8 cellular contexts compared by ENCODE assay signal in genomic region chr6:137823826-137824501, GRCh38. TPM values are rescaled to one million over a fixed set of nuclear protein-coding genes. Genes with fewer than 3 reads are reported as not detected.
A peak's percentile ranks its signal among the peaks of the same experiment; 100 is the strongest.
DNase-seq lines count a peak whose midpoint lies in the region; ATAC-seq, FAIRE-seq and TF ChIP-seq lines count a peak whose summit lies in the region.

No MANE protein-coding gene starts in this region.

- H3K36me3 ChIP-seq in small intestine (ENCODE audit: control insufficient read depth in 2 of 2, insufficient read depth in 2 of 2, low read length in 2 of 2) (no peaks in the 10 kb centered on the region), H7 (replicated peaks; ENCODE audit: control insufficient read depth, insufficient read depth, low read length) (no peaks in the 10 kb centered on the region)

- H3K4me1 Mint-ChIP-seq in activated T-helper 17 cell treated with anti-CD3 and anti-CD28 coated beads, Interleukin-2, amount 50 U/mL, for 72 hours = peaks cover 63% of the 10 kb centered on the region

- FAIRE-seq in D721Med (lab: Jason Lieb, UNC) (peak; percentile 97), small intestine (lab: Jason Lieb, UNC) (no peak)

- H3K4me3 ChIP-seq in small intestine (ENCODE audit: low read depth in 1 of 2, low read length in 2 of 2) (no peak overlapping the region), H7 (ENCODE audit: insufficient read depth, low read depth, low read length) (no peak overlapping the region)

- H3K9me3 ChIP-seq in small intestine (ENCODE audit: control insufficient read depth, low read depth) = no peaks in the 10 kb centered on the region

- DNase-seq in D721Med (ENCODE audit: insufficient read length, low spot score) (peak; percentile 22), NCI-H748 treated with DMSO at 0.1 percent for 48 hours (lab: John Stamatoyannopoulos, UW) (peak; percentile 83), globus pallidus (ENCODE audit: low spot score) (peak; percentile 38), small intestine (peak; percentile 52), HK-2 (ENCODE audit: unreplicated experiment) (no peak), H7 (no peak), HT-29 (ENCODE audit: low spot score) (no peak)

- no peak for TF ChIP-seq CTCF in D721Med (IDR thresholded peaks at IDR 0.05; ENCODE audit: insufficient read depth, missing control alignments)

- peak overlapping the region; percentile 95 for H3K27ac Mint-ChIP-seq in activated T-helper 17 cell treated with anti-CD3 and anti-CD28 coated beads, Interleukin-2, amount 50 U/mL, for 72 hours

- 33 to 36% (median 34%) methylated on average over 10 of the region's 10 CpGs for WGBS in small intestine, 3 donors

- no peaks in the 10 kb centered on the region for H3K27me3 ChIP-seq in small intestine (ENCODE audit: control insufficient read depth in 2 of 2, insufficient read depth in 2 of 2, low read length in 2 of 2)
- H3K27me3 ChIP-seq in H7 (ENCODE audit: control insufficient read depth, insufficient read depth, low read length) = no peaks in the 10 kb centered on the region

- peak overlapping the region; percentile 80 for H3K4me3 Mint-ChIP-seq in activated T-helper 17 cell treated with anti-CD3 and anti-CD28 coated beads, Interleukin-2, amount 50 U/mL, for 72 hours

- peak overlapping the region; percentile 30 to 58 for H3K27ac ChIP-seq in small intestine (ENCODE audit: low read depth in 1 of 2, low read length in 1 of 2)

- peak; percentile 64 for ATAC-seq in activated T-helper 17 cell treated with anti-CD3 and anti-CD28 coated beads, Interleukin-2, amount 50 U/mL, for 72 hours (replicated peaks)

- H3K9me3 Mint-ChIP-seq in activated T-helper 17 cell treated with anti-CD3 and anti-CD28 coated beads, Interleukin-2, amount 50 U/mL, for 72 hours = no peaks in the 10 kb centered on the region

- H3K36me3 Mint-ChIP-seq in activated T-helper 17 cell treated with anti-CD3 and anti-CD28 coated beads, Interleukin-2, amount 50 U/mL, for 72 hours (ENCODE audit: low read depth) = peaks cover 12% of the 10 kb centered on the region

- no peaks in the 10 kb centered on the region for H3K27me3 Mint-ChIP-seq in activated T-helper 17 cell treated with anti-CD3 and anti-CD28 coated beads, Interleukin-2, amount 50 U/mL, for 72 hours

- no peaks in the 10 kb centered on the region for H3K4me1 ChIP-seq in small intestine (ENCODE audit: control insufficient read depth in 2 of 2, insufficient read depth in 1 of 2, low read depth in 1 of 2, low read length in 1 of 2)

RNA-seq across cellular contexts. Expression of gene TNFAIP3, which starts 43.1 kb away (rescaled TPM):
- total RNA-seq in activated T-helper 17 cell treated with anti-CD3 and anti-CD28 coated beads, Interleukin-2, amount 50 U/mL, for 72 hours = 100 to 1,000 TPM; 254 to 663 TPM
- 10 to 100 TPM; 10.8 to 16.1 (median 14.5) TPM for polyA plus RNA-seq in small intestine
- total RNA-seq in H7 (2014; rRNA removed; shearing (Covaris generic)) = 1.2 and 1.7 TPM in 2 replicates
- 1.2 and 1.7 TPM in 2 replicates for total RNA-seq in HT-29 (2014; rRNA removed; shearing (Covaris generic))

Comparison
In these comparisons a context has a peak if more than half of its experiments do, and no peak if none do; other contexts are left out.
1. DNase-seq: peak in D721Med (single experiment), NCI-H748 treated with DMSO at 0.1 percent for 48 hours (single experiment), globus pallidus (single experiment) and small intestine (single experiment); none in HK-2 (single experiment), H7 (single experiment) and HT-29 (single experiment).
2. RNA of gene TNFAIP3, which starts 43.1 kb away (total RNA-seq): 254 to 663 TPM in activated T-helper 17 cell treated with anti-CD3 and anti-CD28 coated beads, Interleukin-2, amount 50 U/mL, for 72 hours; 1.2 to 1.7 TPM in H7 and 1.2 to 1.7 TPM in HT-29; every median in the first group is over 10 times any median in the second.